ENCODE assay signal across 10 cellular contexts in genomic region chr2:236166157-236166780, GRCh38. TPM values are rescaled to one million over a fixed set of nuclear protein-coding genes. Genes with fewer than 3 reads are reported as not detected.
DNase-seq lines count a peak whose midpoint lies in the region; ATAC-seq and TF ChIP-seq lines count a peak whose summit lies in the region.
"Had no signal": no experiment of that assay in that cellular context is flagged by ENCODE, and none has a peak within 500 bp of the region (broad histone marks: within the 10 kb centered on the region; RNA-seq: fewer than 3 reads in every experiment).

No MANE protein-coding gene starts in this region.

- peak overlapping the region; percentile 49 for H3K4me2 ChIP-seq in parathyroid adenoma (ENCODE audit: low read length)

- intact Hi-C loops in CD4-positive, alpha-beta memory T cell (cut with micrococcal nuclease) = no loop called here
- intact Hi-C loops in esophagus muscularis mucosa (cut with DNase I) = no loop called here

- H3K27me3 ChIP-seq in CD4-positive, alpha-beta memory T cell (ENCODE audit: insufficient read depth, low read length) = peaks cover 24% of the 10 kb centered on the region
- H3K27me3 ChIP-seq in esophagus muscularis mucosa (peaks cover 13 to 100% (median 94%) of the 10 kb centered on the region in 4 donors), parathyroid adenoma (ENCODE audit: control insufficient read depth, insufficient read depth, low read length) (peaks cover 38% of the 10 kb centered on the region)

- peaks cover 0 to 2% (median 0%) of the 10 kb centered on the region in 8 donors for H3K9me3 Mint-ChIP-seq in CD4-positive, alpha-beta memory T cell

- no peak overlapping the region for H3K27ac ChIP-seq in CD4-positive, alpha-beta memory T cell (ENCODE audit: low read depth, low read length)
- no peak overlapping the region for H3K27ac ChIP-seq in esophagus muscularis mucosa (replicated peaks in 1 of 4)
- H3K27ac ChIP-seq in parathyroid adenoma = no peak overlapping the region

- peaks cover 5 to 52% (median 19%) of the 10 kb centered on the region in 4 donors for H3K4me1 Mint-ChIP-seq in CD4-positive, alpha-beta memory T cell

- TF ChIP-seq POLR2A in NB4 (IDR thresholded peaks at IDR 0.05; ENCODE audit: extremely low read depth, insufficient read length) (no peak), esophagus muscularis mucosa (IDR thresholded peaks at IDR 0.05; ENCODE audit: low read depth) (no peak)

- H3K4me1 ChIP-seq in CD4-positive, alpha-beta memory T cell (ENCODE audit: insufficient read depth, low read length) = peaks cover 3% of the 10 kb centered on the region
- peaks cover 49 to 78% (median 69%) of the 10 kb centered on the region in 4 donors for H3K4me1 ChIP-seq in esophagus muscularis mucosa
- H3K4me1 ChIP-seq in parathyroid adenoma = no peaks in the 10 kb centered on the region

- H3K4me3 Mint-ChIP-seq in CD4-positive, alpha-beta memory T cell = peak overlapping the region; percentile 50 to 77 (median 63)

- POLR2A ChIA-PET in CD4-positive, alpha-beta memory T cell (lab: Charles Lee; ENCODE audit: partially characterized antibody) = no interaction called here

- peaks cover 0 to 2% of the 10 kb centered on the region in 2 donors for H3K36me3 Mint-ChIP-seq in CD4-positive, alpha-beta memory T cell

- no peak overlapping the region for H3K27ac Mint-ChIP-seq in CD4-positive, alpha-beta memory T cell

- TF ChIP-seq EP300 in esophagus muscularis mucosa (IDR thresholded peaks at IDR 0.05) = no peak

- no peak overlapping the region for H3K4me3 ChIP-seq in CD4-positive, alpha-beta memory T cell (ENCODE audit: low read length in 2 of 2)
- H3K4me3 ChIP-seq in NB4 (ENCODE audit: low read depth, low read length) (no peak overlapping the region), esophagus muscularis mucosa (peak overlapping the region; percentile 29 to 52 (median 48)), parathyroid adenoma (ENCODE audit: low read depth, low read length) (peak overlapping the region; percentile 17)

- no peak overlapping the region for H2AFZ ChIP-seq in parathyroid adenoma

- no peak for ATAC-seq in HG03439 (IDR thresholded peaks at IDR 0.05; ENCODE audit: unreplicated experiment)

- DNase-seq in CD4-positive, alpha-beta memory T cell = no peak
- DNase-seq in NB4 (ENCODE audit: low read depth) = peak; percentile 34
- DNase-seq in esophagus muscularis mucosa (ENCODE audit: extremely low spot score) = no peak
- no peak for DNase-seq in KG1 (lab: John Stamatoyannopoulos, UW)
- DNase-seq in G401 (ENCODE audit: low spot score) = no peak
- DNase-seq in middle frontal gyrus (ENCODE audit: extremely low spot score, low spot score) = no peak
- DNase-seq: erythroblast, NCI-H2029 had no signal

- peaks cover 47 to 54% of the 10 kb centered on the region in 2 donors for H3K27me3 Mint-ChIP-seq in CD4-positive, alpha-beta memory T cell

- no peaks in the 10 kb centered on the region for H3K9me3 ChIP-seq in CD4-positive, alpha-beta memory T cell (ENCODE audit: control insufficient read depth in 1 of 2, low read length in 2 of 2)
- no peaks in the 10 kb centered on the region for H3K9me3 ChIP-seq in esophagus muscularis mucosa
- no peaks in the 10 kb centered on the region for H3K9me3 ChIP-seq in parathyroid adenoma (ENCODE audit: control insufficient read depth, low read length)

- 3% methylated on average over 25 of the region's 41 CpGs for WGBS in esophagus muscularis mucosa

- H3K79me2 ChIP-seq in parathyroid adenoma = no peaks in the 10 kb centered on the region

- in situ Hi-C loops in G401 (cut with HindIII; ENCODE audit: low sequenced_read_pairs) = no loop called here

- TF ChIP-seq CTCF in NB4 (IDR thresholded peaks at IDR 0.05; ENCODE audit: low read depth, low read length) = no peak
- TF ChIP-seq CTCF in esophagus muscularis mucosa (IDR thresholded peaks at IDR 0.05) = no peak
- no peak for TF ChIP-seq CTCF in parathyroid adenoma (IDR thresholded peaks at IDR 0.05)

- H3K36me3 ChIP-seq in CD4-positive, alpha-beta memory T cell (ENCODE audit: insufficient read depth, low read length) = no peaks in the 10 kb centered on the region
- H3K36me3 ChIP-seq in esophagus muscularis mucosa (no peaks in the 10 kb centered on the region), parathyroid adenoma (ENCODE audit: control insufficient read depth, insufficient read depth, low read length) (no peaks in the 10 kb centered on the region)

- CTCF ChIA-PET in CD4-positive, alpha-beta memory T cell (lab: Charles Lee; ENCODE audit: partially characterized antibody) = no interaction called here

- no peak overlapping the region for H3K9ac ChIP-seq in parathyroid adenoma

RNA-seq across cellular contexts. Expression of gene GBX2, which starts 1.9 kb away (rescaled TPM):
- not detected for total RNA-seq in CD4-positive, alpha-beta memory T cell
- polyA plus RNA-seq in CD4-positive, alpha-beta memory T cell = not detected
- not detected for total RNA-seq in esophagus muscularis mucosa
- total RNA-seq in G401 (2014; rRNA removed; shearing (Covaris generic)) = 25.0 and 39.2 TPM in 2 replicates

Comparison
In these comparisons a context has a peak if more than half of its experiments do, and no peak if none do; other contexts are left out.
1. H3K4me3 ChIP-seq: peak in esophagus muscularis mucosa (4 of 4) and parathyroid adenoma (single experiment); none in CD4-positive, alpha-beta memory T cell (0 of 2) and NB4 (single experiment).
2. RNA of gene GBX2, which starts 1.9 kb away (total RNA-seq): 25.0 to 39.2 TPM in G401; not detected in CD4-positive, alpha-beta memory T cell and not detected in esophagus muscularis mucosa; every median in the first group is over 10 times any median in the second.